ENCODE assay signal across 8 cellular contexts in genomic region chr3:61562042-61562809, GRCh38. TPM values are rescaled to one million over a fixed set of nuclear protein-coding genes. Genes with fewer than 3 reads are reported as not detected.
A peak's percentile ranks its signal among the peaks of the same experiment; 100 is the strongest.
DNase-seq lines count a peak whose midpoint lies in the region; ATAC-seq and TF ChIP-seq lines count a peak whose summit lies in the region.

No MANE protein-coding gene starts in this region.

- CTCF ChIA-PET in SK-N-SH (lab: Yijun Ruan, JAX): interaction anchor here (0.6 to 1.1 kb wide), 2 partner anchors 1135 to 1291 kb away, joined by 3 read pairs; no protein-coding TSS in a partner anchor

- TF ChIP-seq CTCF in SK-N-SH (IDR thresholded peaks at IDR 0.05): no peak
- TF ChIP-seq CTCF in gastroesophageal sphincter (IDR thresholded peaks at IDR 0.05): no peak

- no peaks in the 10 kb centered on the region for H3K9me3 ChIP-seq in SK-N-SH
- peaks cover 0 to 8% (median 0%) of the 10 kb centered on the region in 3 donors for H3K9me3 ChIP-seq in gastroesophageal sphincter

- no peaks in the 10 kb centered on the region for H3K36me3 ChIP-seq in SK-N-SH (replicated peaks in 1 of 2; ENCODE audit: control insufficient read depth in 1 of 2, insufficient read depth in 2 of 2, low read length in 1 of 2)
- no peaks in the 10 kb centered on the region for H3K36me3 ChIP-seq in gastroesophageal sphincter

- H3K4me1 ChIP-seq in SK-N-SH (ENCODE audit: control insufficient read depth in 1 of 2, insufficient read depth in 2 of 2, low read depth in 1 of 2, low read length in 1 of 2): peaks cover 9 to 12% of the 10 kb centered on the region in 2 experiments; a peak in 2 of 4 replicates
- peaks cover 0 to 41% (median 0%) of the 10 kb centered on the region in 3 donors for H3K4me1 ChIP-seq in gastroesophageal sphincter

- TF ChIP-seq EP300 in SK-N-SH (IDR thresholded peaks at IDR 0.05; ENCODE audit: borderline replicate concordance in 1 of 2, low read depth in 1 of 2, low read length in 1 of 2) (no peak), gastroesophageal sphincter (IDR thresholded peaks at IDR 0.05) (no peak)

- peak overlapping the region; percentile 93 for H3K4me2 ChIP-seq in SK-N-SH

- intact Hi-C loops in posterior vena cava (cut with DNase I): loop anchor here (5.0 to 10.0 kb wide), 6 partner anchors 283 to 625 kb away; no protein-coding TSS in a partner anchor

- TF ChIP-seq POLR2A in gastroesophageal sphincter (IDR thresholded peaks at IDR 0.05): no peak

- H3K27ac ChIP-seq in SK-N-SH (ENCODE audit: low read depth in 2 of 2, low read length in 1 of 2): peak overlapping the region; percentile 72 to 93
- H3K27ac ChIP-seq in gastroesophageal sphincter: peak overlapping the region; percentile 67 to 97 (median 88)

- H3K27me3 ChIP-seq in SK-N-SH (ENCODE audit: insufficient read depth) (no peaks in the 10 kb centered on the region; the same call in 1 of the 2 replicates), gastroesophageal sphincter (peaks cover 6% of the 10 kb centered on the region)

- POLR2A ChIA-PET in SK-N-SH (lab: Yijun Ruan, JAX): no interaction called here

- WGBS in SK-N-SH (ENCODE audit: low lambda C conversion rate): under 1% methylated on average over 45 of the region's 69 CpGs
- WGBS in gastroesophageal sphincter (ENCODE audit: low coverage in 1 of 2), 2 donors: 0% methylated on average over 10 of the region's 69 CpGs; no CpG with 5 or more reads in 1 of the 2 donors

- H3K79me2 ChIP-seq in SK-N-SH (ENCODE audit: insufficient read depth): peaks cover 55% of the 10 kb centered on the region

- no peak for TF ChIP-seq RAD21 in SK-N-SH (IDR thresholded peaks at IDR 0.05; ENCODE audit: low read length)

- DNase-seq in NCI-H146 (lab: John Stamatoyannopoulos, UW): peak; percentile 27
- DNase-seq in NCI-H146 treated with DMSO at 0.1 percent for 48 hours (lab: John Stamatoyannopoulos, UW; ENCODE audit: unreplicated experiment): no peak
- DNase-seq in SK-N-SH: peak; percentile 74
- DNase-seq in posterior vena cava (ENCODE audit: low spot score): peak; percentile 78
- DNase-seq in NCI-H1105 treated with DMSO at 0.1 percent for 48 hours (lab: John Stamatoyannopoulos, UW): no peak

- H3K9me2 ChIP-seq in SK-N-SH: no peaks in the 10 kb centered on the region

- H4K20me1 ChIP-seq in SK-N-SH (ENCODE audit: insufficient read depth): peaks cover 8% of the 10 kb centered on the region; the same call in 1 of the 2 replicates

- peak overlapping the region; percentile 91 for H3K9ac ChIP-seq in SK-N-SH

- peak overlapping the region; percentile 74 to 88 for H3K4me3 ChIP-seq in SK-N-SH (ENCODE audit: low read depth in 2 of 2, low read length in 1 of 2)
- peak overlapping the region; percentile 71 to 92 for H3K4me3 ChIP-seq in gastroesophageal sphincter

- peak overlapping the region; percentile 73 for H2AFZ ChIP-seq in SK-N-SH (ENCODE audit: low read depth)

- H3F3A ChIP-seq in SK-N-SH (replicated peaks; ENCODE audit: insufficient read depth): no peaks in the 10 kb centered on the region

- ATAC-seq in gastroesophageal sphincter (no peak), HG03342 (IDR thresholded peaks at IDR 0.05; ENCODE audit: unreplicated experiment) (no peak), GM19023 (IDR thresholded peaks at IDR 0.05; ENCODE audit: unreplicated experiment) (no peak)

TF ChIP-seq in SK-N-SH, 30 proteins besides CTCF, POLR2A, EP300 and RAD21:
- no peak for TF ChIP-seq MEF2A (IDR thresholded peaks at IDR 0.05; ENCODE audit: borderline replicate concordance, low read depth)
- TF ChIP-seq TAF1 (IDR thresholded peaks at IDR 0.05; ENCODE audit: borderline replicate concordance, low read depth, low read length): 0 out of 2 replicates have a peak, but pooled peaks have one; percentile 6

RNA-seq across cellular contexts. Expression of gene PTPRG, which starts 0.9 kb away (rescaled TPM):
- polyA plus RNA-seq in SK-N-SH (2012; rRNA removed): 14.1 and 14.3 TPM in 2 replicates
- polyA plus RNA-seq in SK-N-SH (2012; cell fraction: cytosol; rRNA removed): 16.9 and 20.3 TPM in 2 replicates
- 10.4 and 17.9 TPM in 2 replicates for polyA plus RNA-seq in SK-N-SH (2012; cell fraction: nucleus; rRNA removed)
- total RNA-seq in gastroesophageal sphincter (10 to 100 TPM; 48.7 to 81.9 (median 52.8) TPM), posterior vena cava (10 to 100 TPM; 80.4 to 98.0 TPM)

Comparison
In these comparisons a context has a peak if more than half of its experiments do, and no peak if none do; other contexts are left out.
1. DNase-seq: peak in NCI-H146 (single experiment), SK-N-SH (single experiment) and posterior vena cava (single experiment); none in NCI-H146 treated with DMSO at 0.1 percent for 48 hours (single experiment) and NCI-H1105 treated with DMSO at 0.1 percent for 48 hours (single experiment).